Comparison of ENCODE assay signal across 1 cellular context in genomic region chr14:101201535-101202125, GRCh38.
TF ChIP-seq lines count a peak whose summit lies in the region.

No MANE protein-coding gene starts in this region.

TF ChIP-seq in HepG2, 621 proteins besides CTCF, POLR2A, EP300 and RAD21 (continued from another document):
- no peak for TF ChIP-seq E2F1 (CRISPR knock-in tag; IDR thresholded peaks at IDR 0.05)
- no peak for TF ChIP-seq NR2C2 (CRISPR knock-in tag; IDR thresholded peaks at IDR 0.05; ENCODE audit: borderline replicate concordance)
- TF ChIP-seq FOSL1 (CRISPR knock-in tag; IDR thresholded peaks at IDR 0.05; ENCODE audit: borderline replicate concordance), result no peak
- no peak for TF ChIP-seq ZFP41 (CRISPR knock-in tag; IDR thresholded peaks at IDR 0.05; ENCODE audit: borderline replicate concordance)
- no peak for TF ChIP-seq ZBED4 (CRISPR knock-in tag; IDR thresholded peaks at IDR 0.05; ENCODE audit: borderline replicate concordance)
